ENCODE assay signal across 8 cellular contexts in genomic region chr2:68063797-68064646, GRCh38. TPM values are rescaled to one million over a fixed set of nuclear protein-coding genes. Genes with fewer than 3 reads are reported as not detected.
DNase-seq lines count a peak whose midpoint lies in the region; ATAC-seq, FAIRE-seq and TF ChIP-seq lines count a peak whose summit lies in the region.
"Not testable (repeated sequence)": the region's sequence is repeated elsewhere in the genome, so short reads cannot be mapped to it uniquely, and the experiment has no call there.

No MANE protein-coding gene starts in this region.

- TF ChIP-seq RAD21 in HepG2 (CRISPR knock-in tag; IDR thresholded peaks at IDR 0.05): not testable (repeated sequence)

- H2BK12ac ChIP-seq in trophoblast cell (ENCODE audit: low read length): not testable (repeated sequence)

- not testable (repeated sequence) for H4K12ac ChIP-seq in trophoblast cell (ENCODE audit: low read depth, low read length)

- H3K9me3 Mint-ChIP-seq in activated T-cell treated with anti-CD3 and anti-CD28 coated beads, Interleukin-2, amount 50 U/mL, for 24 hours: not testable (repeated sequence)

- H3K79me2 ChIP-seq in DND-41 (ENCODE audit: insufficient read depth, low read length): peaks cover 36% of the 10 kb centered on the region
- H3K79me2 ChIP-seq in HepG2 (ENCODE audit: insufficient read depth, low read length): peaks cover 36% of the 10 kb centered on the region
- not testable (repeated sequence) for H3K79me2 ChIP-seq in trophoblast cell (ENCODE audit: control insufficient read depth, insufficient read depth, low read length, poor library complexity)

- BruUV-seq in HepG2 (replicated peaks; lab: Mats Ljungman, UMichigan): not testable (repeated sequence)

- not testable (repeated sequence) for H2BK120ac ChIP-seq in trophoblast cell (ENCODE audit: insufficient read depth, low read length, poor library complexity)

- peak overlapping the region; percentile 67; the same call in 1 of the 2 replicates for H3K9ac ChIP-seq in DND-41 (ENCODE audit: low read depth, low read length)
- H3K9ac ChIP-seq in HepG2 (ENCODE audit: insufficient read depth, low read depth, low read length): peak overlapping the region; percentile 92
- H3K9ac ChIP-seq in trophoblast cell (ENCODE audit: low read length): not testable (repeated sequence)

- not testable (repeated sequence) for H3K27me3 Mint-ChIP-seq in activated T-cell treated with anti-CD3 and anti-CD28 coated beads, Interleukin-2, amount 50 U/mL, for 24 hours

- H3K14ac ChIP-seq in trophoblast cell (ENCODE audit: low read length): not testable (repeated sequence)

- not testable (repeated sequence) for H3K18ac ChIP-seq in trophoblast cell (ENCODE audit: low read length)

- in situ Hi-C loops in HepG2 (cut with HindIII; ENCODE audit: extremely low pct_ligation_motif_present, low pct_unique_long_range_greater_than_20kb): not testable (repeated sequence)

- peak overlapping the region; percentile 77 for H3K4me2 ChIP-seq in DND-41 (ENCODE audit: insufficient read depth, low read length)
- peak overlapping the region; percentile 97 for H3K4me2 ChIP-seq in HepG2 (ENCODE audit: low read depth, low read length)
- not testable (repeated sequence) for H3K4me2 ChIP-seq in trophoblast cell (ENCODE audit: low read length)

- peak; percentile 11 for DNase-seq in DND-41
- peak; percentile 34 for DNase-seq in NCI-H2029 (lab: John Stamatoyannopoulos, UW)
- peak; percentile 42 for DNase-seq in RPMI7951 (ENCODE audit: low read depth)
- DNase-seq in activated T-cell treated with anti-CD3 and anti-CD28 coated beads, Interleukin-2, amount 50 U/mL, for 24 hours; trophoblast cell: not testable (repeated sequence)
- DNase-seq in erythroblast (lab: John Stamatoyannopoulos, UW): peak; percentile 53 to 73
- peak; percentile 39 for DNase-seq in HepG2 (ENCODE audit: low spot score)
- DNase-seq in upper lobe of right lung: peak; percentile 67

- H3K4me3 Mint-ChIP-seq in activated T-cell treated with anti-CD3 and anti-CD28 coated beads, Interleukin-2, amount 50 U/mL, for 24 hours: peak overlapping the region; percentile 95

- POLR2A ChIA-PET in HepG2 (lab: Yijun Ruan, JAX): interaction anchor here (0.7 to 2.3 kb wide), 5 partner anchors 16 to 378 kb away, joined by 3 to 14 read pairs (median 3); partner anchors contain the start of gene PNO1

- not testable (repeated sequence) for H4K20me1 ChIP-seq in DND-41 (ENCODE audit: insufficient read depth, low read length); HepG2 (ENCODE audit: insufficient read depth, low read length)

- peaks cover 30% of the 10 kb centered on the region for H3K4me1 Mint-ChIP-seq in activated T-cell treated with anti-CD3 and anti-CD28 coated beads, Interleukin-2, amount 50 U/mL, for 24 hours (ENCODE audit: low read depth)

- TF ChIP-seq EP300 in HepG2 (IDR thresholded peaks at IDR 0.05; ENCODE audit: low read depth in 2 of 2, low read length in 2 of 2); HepG2 (CRISPR knock-in tag; IDR thresholded peaks at IDR 0.05; ENCODE audit: borderline replicate concordance): not testable (repeated sequence)

- H3K27ac Mint-ChIP-seq in activated T-cell treated with anti-CD3 and anti-CD28 coated beads, Interleukin-2, amount 50 U/mL, for 24 hours: not testable (repeated sequence)

- not testable (repeated sequence) for H2BK5ac ChIP-seq in trophoblast cell (ENCODE audit: low read depth, low read length, poor library complexity)

- H3K36me3 Mint-ChIP-seq in activated T-cell treated with anti-CD3 and anti-CD28 coated beads, Interleukin-2, amount 50 U/mL, for 24 hours (ENCODE audit: low read depth): not testable (repeated sequence)

- not testable (repeated sequence) for H3K9me3 ChIP-seq in DND-41 (ENCODE audit: insufficient read depth, low read length, severe bottlenecking); HepG2 (ENCODE audit: low read length); trophoblast cell (ENCODE audit: insufficient read depth, low read depth, low read length); upper lobe of right lung

- not testable (repeated sequence) for H3K23ac ChIP-seq in trophoblast cell (ENCODE audit: low read length)

- ATAC-seq in DND-41 (ENCODE audit: insufficient read depth, low read depth); upper lobe of right lung: not testable (repeated sequence)
- ATAC-seq in HepG2: peak; percentile 72

- peak overlapping the region; percentile 90 for H2AFZ ChIP-seq in DND-41 (ENCODE audit: low read depth, low read length)
- peak overlapping the region; percentile 98 for H2AFZ ChIP-seq in HepG2 (ENCODE audit: low read length)
- H2AFZ ChIP-seq in trophoblast cell (ENCODE audit: insufficient read depth, low read length, poor library complexity): not testable (repeated sequence)

- 1% methylated on average over 13 of the region's 19 CpGs for WGBS in HepG2 (ENCODE audit: low lambda C conversion rate)
- no CpG with 5 or more reads among the region's 19 CpGs for WGBS in trophoblast cell (ENCODE audit: extremely low coverage, insufficient coverage, insufficient read length)

- TF ChIP-seq CTCF in DND-41 (IDR thresholded peaks at IDR 0.05; ENCODE audit: borderline replicate concordance, extremely low read depth, low read length, poor library complexity, severe bottlenecking); HepG2 (CRISPR knock-in tag; IDR thresholded peaks at IDR 0.05); upper lobe of right lung (IDR thresholded peaks at IDR 0.05): not testable (repeated sequence)

- CTCF ChIA-PET in HepG2 (lab: Yijun Ruan, JAX; ENCODE audit: low intra/inter-chr PET ratio, low total read pairs): not testable (repeated sequence)

- not testable (repeated sequence) for FAIRE-seq in HepG2 (lab: Jason Lieb, UNC)

- not testable (repeated sequence) for H3K36me3 ChIP-seq in DND-41 (ENCODE audit: insufficient read depth, low read length); HepG2 (replicated peaks in 1 of 2; ENCODE audit: control insufficient read depth in 1 of 2, insufficient read depth in 2 of 2, low read length in 2 of 2); trophoblast cell (ENCODE audit: control insufficient read depth in 1 of 2, insufficient read depth in 2 of 2, low read length in 2 of 2); upper lobe of right lung

- H3K4me1 ChIP-seq in DND-41 (ENCODE audit: insufficient read depth, low read length) (peaks cover 36% of the 10 kb centered on the region), HepG2 (ENCODE audit: insufficient read depth, low read length) (peaks cover 35% of the 10 kb centered on the region), upper lobe of right lung (peaks cover 31% of the 10 kb centered on the region)
- not testable (repeated sequence) for H3K4me1 ChIP-seq in trophoblast cell (ENCODE audit: control insufficient read depth in 1 of 2, insufficient read depth in 2 of 2, low read length in 2 of 2)

- not testable (repeated sequence) for H4K91ac ChIP-seq in trophoblast cell (ENCODE audit: low read depth, low read length)

- H3K79me1 ChIP-seq in trophoblast cell (ENCODE audit: low read length): not testable (repeated sequence)

- H3K4ac ChIP-seq in trophoblast cell (ENCODE audit: low read depth, low read length): not testable (repeated sequence)

- TF ChIP-seq POLR2A in erythroblast (IDR thresholded peaks at IDR 0.05; ENCODE audit: low read length): not testable (repeated sequence)
- TF ChIP-seq POLR2A in HepG2 (IDR thresholded peaks at IDR 0.05; ENCODE audit: insufficient read depth in 1 of 2, low read depth in 2 of 2, low read length in 2 of 2): peak in 1 of 2 experiments; percentile 27; a peak in 1 of 4 replicates

- H3K4me3 ChIP-seq in DND-41 (ENCODE audit: low read depth in 1 of 2, low read length in 2 of 2): peak overlapping the region in 1 of 2 experiments; percentile 66; a peak in 1 of 4 replicates
- peak overlapping the region; percentile 79 to 100 (median 91) for H3K4me3 ChIP-seq in HepG2 (replicated peaks in 1 of 3; ENCODE audit: insufficient read depth in 1 of 3, low read depth in 2 of 3, low read length in 3 of 3)
- H3K4me3 ChIP-seq in trophoblast cell (ENCODE audit: low read depth, low read length); upper lobe of right lung: not testable (repeated sequence)

- H2AK5ac ChIP-seq in trophoblast cell (ENCODE audit: low read length): not testable (repeated sequence)

- not testable (repeated sequence) for H3K27ac ChIP-seq in DND-41 (ENCODE audit: low read length); trophoblast cell (ENCODE audit: low read depth, low read length); upper lobe of right lung
- peak overlapping the region; percentile 25 for H3K27ac ChIP-seq in HepG2 (ENCODE audit: extremely low read length, insufficient read depth, low read length)

- peak overlapping the region; percentile 71 for H4K8ac ChIP-seq in trophoblast cell (ENCODE audit: low read depth, low read length)

- not testable (repeated sequence) for H3K27me3 ChIP-seq in DND-41 (ENCODE audit: insufficient read depth, low read length, poor library complexity); HepG2 (ENCODE audit: control insufficient read depth in 1 of 2, insufficient read depth in 2 of 2, low read length in 2 of 2); trophoblast cell (ENCODE audit: insufficient read depth, low read length); upper lobe of right lung

- intact Hi-C loops in HepG2 (cut with micrococcal nuclease; ENCODE audit: unreplicated experiment): loop anchor here (5.0 kb wide), 1 partner anchor 188 kb away; the partner anchor contains the start of gene PPP3R1
- intact Hi-C loops in upper lobe of right lung (cut with DNase I): not testable (repeated sequence)

RNA-seq across cellular contexts. Expression of gene C1D, which starts 1.2 kb away (rescaled TPM):
- total RNA-seq in RPMI7951 (2014; rRNA removed; shearing (Covaris generic)): 106 and 122 TPM in 2 replicates
- 42.5 and 43.5 TPM in 2 replicates for total RNA-seq in HepG2 (2016; rRNA removed; fragmentation: Illumina TruSeq; extraction: Trizol)
- total RNA-seq in HepG2 (2016; cell fraction: cytosol; rRNA removed; fragmentation: Illumina TruSeq; extraction: Trizol; ENCODE audit: low read depth): 9.7 and 11.2 TPM in 2 replicates
- total RNA-seq in HepG2 (2016; cell fraction: insoluble cytoplasmic fraction; rRNA removed; fragmentation: Illumina TruSeq; extraction: Trizol): 45.8 and 50.9 TPM in 2 replicates
- 18.5 and 22.1 TPM in 2 replicates for total RNA-seq in HepG2 (2016; cell fraction: membrane; rRNA removed; fragmentation: Illumina TruSeq; extraction: Trizol)
- 22.4 and 23.6 TPM in 2 replicates for total RNA-seq in HepG2 (2016; cell fraction: nucleus; rRNA removed; fragmentation: Illumina TruSeq; extraction: Trizol)
- polyA plus RNA-seq in HepG2 (2011; rRNA removed): 23.5 and 38.1 TPM in 2 replicates
- polyA plus RNA-seq in HepG2 (2011; cell fraction: cytosol; rRNA removed): 17.1 and 29.4 TPM in 2 replicates
- 3.8 and 7.9 TPM in 2 replicates for polyA plus RNA-seq in HepG2 (2011; cell fraction: nucleus; rRNA removed)
- 30.5 and 48.9 TPM in 2 replicates for polyA plus RNA-seq in HepG2 (2012)
- 11.3 and 12.3 TPM in 2 replicates for polyA plus RNA-seq in HepG2 (2016; cell fraction: cytosol; fragmentation: Illumina TruSeq; extraction: Trizol; ENCODE audit: low read depth)
- polyA plus RNA-seq in HepG2 (2016; cell fraction: insoluble cytoplasmic fraction; fragmentation: Illumina TruSeq; extraction: Trizol; ENCODE audit: low read depth): 52.8 and 67.5 TPM in 2 replicates
- polyA plus RNA-seq in HepG2 (2016; cell fraction: membrane; fragmentation: Illumina TruSeq; extraction: Trizol; ENCODE audit: low read depth): 18.1 and 20.8 TPM in 2 replicates
- 45.7 and 46.7 TPM in 2 replicates for polyA plus RNA-seq in HepG2 (2016; cell fraction: nucleus; fragmentation: Illumina TruSeq; extraction: Trizol; ENCODE audit: insufficient read depth, low read depth)
- 1.5 and 2.8 TPM in 2 replicates for polyA minus RNA-seq in HepG2 (2011; rRNA and poly(A)+ RNA removed; ENCODE audit: low replicate concordance)
- 8.8 and 10.2 TPM in 2 replicates for polyA minus RNA-seq in HepG2 (2011; cell fraction: cytosol; rRNA and poly(A)+ RNA removed)
- 10.2 and 11.4 TPM in 2 replicates for polyA minus RNA-seq in HepG2 (2011; cell fraction: nucleus; rRNA and poly(A)+ RNA removed)
- polyA plus RNA-seq in trophoblast cell (2013): 20.8 and 21.6 TPM in 2 replicates
- 19.5 TPM for total RNA-seq in upper lobe of right lung
